In genomic region chr12:16669756-16670155, GRCh38 we compare ENCODE assay signal across 27 cellular contexts.
"Had no signal": no experiment of that assay in that cellular context is flagged by ENCODE, and none has a peak within 500 bp of the region (broad histone marks: within the 10 kb centered on the region; RNA-seq: fewer than 3 reads in every experiment).

No MANE protein-coding gene starts in this region.

- H3K9me3 ChIP-seq: breast epithelium, esophagus squamous epithelium, left ventricle myocardium inferior, right atrium auricular region, testis, transverse colon had no signal

- H3K4me3 ChIP-seq: breast epithelium, esophagus squamous epithelium, left ventricle myocardium inferior, lung, neural progenitor cell, right atrium auricular region, testis, transverse colon had no signal

- DNase-seq: activated CD4-positive, alpha-beta memory T cell treated with anti-CD3 and anti-CD28 coated beads for 36 hours; activated CD4-positive, alpha-beta T cell treated with anti-CD3 and anti-CD28 coated beads, Interleukin-2, amount 10 ng/mL, durations not matched to agents 24 days and 14 days; activated CD4-positive, CD25-positive, alpha-beta regulatory T cell treated with anti-CD3 and anti-CD28 coated beads, Interleukin-2, amount 50 U/mL, for 72 hours; activated CD8-positive, alpha-beta memory T cell treated with anti-CD3 and anti-CD28 coated beads, Interleukin-2, amount 50 U/mL, for 48 hours; activated gamma-delta T cell treated with Interleukin-2 at 50 U/mL for 16 hours; activated naive CD8-positive, alpha-beta T cell treated with anti-CD3 and anti-CD28 coated beads, Interleukin-2, amount 50 U/mL, for 24 hours; activated T-cell treated with anti-CD3 and anti-CD28 coated beads, Interleukin-2, amount 50 U/mL, for 4 hours; amygdala; central memory CD4-positive, alpha-beta T cell; effector CD4-positive, alpha-beta T cell; esophagus squamous epithelium; left ventricle myocardium inferior; mesendoderm; natural killer cell; occipital lobe; stimulated activated CD4-positive, alpha-beta T cell treated with anti-CD3 and anti-CD28 coated beads, Interleukin-2, amount 100 ng/mL, for 48 hours; stimulated activated naive CD4-positive, alpha-beta T cell treated with Interleukin-2 at 50 U/mL for 16 hours; testis; transverse colon had no signal

- ATAC-seq: activated naive CD8-positive, alpha-beta T cell treated with anti-CD3 and anti-CD28 coated beads, Interleukin-2, amount 50 U/mL, for 24 hours; activated T-cell treated with anti-CD3 and anti-CD28 coated beads, Interleukin-2, amount 50 U/mL, for 4 hours; activated T-helper 17 cell treated with anti-CD3 and anti-CD28 coated beads, Interleukin-2, amount 50 U/mL, for 72 hours; natural killer cell had no signal

- H3K27me3 ChIP-seq: breast epithelium, esophagus squamous epithelium, neural progenitor cell, right atrium auricular region, testis, transverse colon had no signal

- H3K9ac ChIP-seq: neural progenitor cell had no signal

- FAIRE-seq: frontal cortex had no signal

- H3K4me3 Mint-ChIP-seq: activated CD4-positive, alpha-beta memory T cell treated with anti-CD3 and anti-CD28 coated beads for 36 hours; activated CD4-positive, alpha-beta T cell treated with anti-CD3 and anti-CD28 coated beads, Interleukin-2, amount 10 ng/mL, durations not matched to agents 24 days and 14 days; activated naive CD4-positive, alpha-beta T cell treated with anti-CD3 and anti-CD28 coated beads, Interleukin-2, amount 50 U/mL, for 24 hours; activated naive CD8-positive, alpha-beta T cell treated with anti-CD3 and anti-CD28 coated beads, Interleukin-2, amount 50 U/mL, for 24 hours; activated T-cell treated with anti-CD3 and anti-CD28 coated beads, Interleukin-2, amount 50 U/mL, for 4 hours; activated T-helper 17 cell treated with anti-CD3 and anti-CD28 coated beads, Interleukin-2, amount 50 U/mL, for 72 hours; dendritic cell treated with granulocyte-macrophage colony-stimulating factor and Interleukin-4, amounts not matched to agents 40 ng/mL and 50 ng/mL, for 4 days; natural killer cell; neural progenitor cell had no signal

- H3K4me1 ChIP-seq: breast epithelium, esophagus squamous epithelium, left ventricle myocardium inferior, right atrium auricular region, testis, transverse colon had no signal

- H3K27ac ChIP-seq: breast epithelium, esophagus squamous epithelium, left ventricle myocardium inferior, neural progenitor cell, right atrium auricular region, testis, transverse colon had no signal

- H3K36me3 Mint-ChIP-seq: activated CD4-positive, alpha-beta memory T cell treated with anti-CD3 and anti-CD28 coated beads for 36 hours; activated naive CD4-positive, alpha-beta T cell treated with anti-CD3 and anti-CD28 coated beads, Interleukin-2, amount 50 U/mL, for 24 hours; natural killer cell; neural progenitor cell had no signal

- H3K36me3 ChIP-seq: breast epithelium, esophagus squamous epithelium, left ventricle myocardium inferior, neural progenitor cell, right atrium auricular region, transverse colon had no signal

- H3K9me3 Mint-ChIP-seq: activated CD4-positive, alpha-beta T cell treated with anti-CD3 and anti-CD28 coated beads, Interleukin-2, amount 10 ng/mL, durations not matched to agents 24 days and 14 days; activated naive CD8-positive, alpha-beta T cell treated with anti-CD3 and anti-CD28 coated beads, Interleukin-2, amount 50 U/mL, for 24 hours; dendritic cell treated with granulocyte-macrophage colony-stimulating factor and Interleukin-4, amounts not matched to agents 40 ng/mL and 50 ng/mL, for 4 days; neural progenitor cell had no signal

- H3K4me1 Mint-ChIP-seq: activated CD4-positive, alpha-beta T cell treated with anti-CD3 and anti-CD28 coated beads, Interleukin-2, amount 10 ng/mL, durations not matched to agents 24 days and 14 days; activated naive CD4-positive, alpha-beta T cell treated with anti-CD3 and anti-CD28 coated beads, Interleukin-2, amount 50 U/mL, for 24 hours; activated naive CD8-positive, alpha-beta T cell treated with anti-CD3 and anti-CD28 coated beads, Interleukin-2, amount 50 U/mL, for 24 hours; activated T-helper 17 cell treated with anti-CD3 and anti-CD28 coated beads, Interleukin-2, amount 50 U/mL, for 72 hours; natural killer cell; neural progenitor cell had no signal

- H3K27ac Mint-ChIP-seq: activated CD4-positive, alpha-beta memory T cell treated with anti-CD3 and anti-CD28 coated beads for 36 hours; activated CD4-positive, alpha-beta T cell treated with anti-CD3 and anti-CD28 coated beads, Interleukin-2, amount 10 ng/mL, durations not matched to agents 24 days and 14 days; activated naive CD4-positive, alpha-beta T cell treated with anti-CD3 and anti-CD28 coated beads, Interleukin-2, amount 50 U/mL, for 24 hours; activated naive CD8-positive, alpha-beta T cell treated with anti-CD3 and anti-CD28 coated beads, Interleukin-2, amount 50 U/mL, for 24 hours; activated T-helper 17 cell treated with anti-CD3 and anti-CD28 coated beads, Interleukin-2, amount 50 U/mL, for 72 hours; dendritic cell treated with granulocyte-macrophage colony-stimulating factor and Interleukin-4, amounts not matched to agents 40 ng/mL and 50 ng/mL, for 4 days; natural killer cell; neural progenitor cell had no signal

- H3K27me3 Mint-ChIP-seq: activated CD4-positive, alpha-beta memory T cell treated with anti-CD3 and anti-CD28 coated beads for 36 hours; activated CD4-positive, alpha-beta T cell treated with anti-CD3 and anti-CD28 coated beads, Interleukin-2, amount 10 ng/mL, durations not matched to agents 24 days and 14 days; activated naive CD4-positive, alpha-beta T cell treated with anti-CD3 and anti-CD28 coated beads, Interleukin-2, amount 50 U/mL, for 24 hours; activated naive CD8-positive, alpha-beta T cell treated with anti-CD3 and anti-CD28 coated beads, Interleukin-2, amount 50 U/mL, for 24 hours; activated T-helper 17 cell treated with anti-CD3 and anti-CD28 coated beads, Interleukin-2, amount 50 U/mL, for 72 hours; dendritic cell treated with granulocyte-macrophage colony-stimulating factor and Interleukin-4, amounts not matched to agents 40 ng/mL and 50 ng/mL, for 4 days had no signal
